In genomic region chr11:64690235-64690634, GRCh38 we compare ENCODE assay signal across 21 cellular contexts. TPM values are rescaled to one million over a fixed set of nuclear protein-coding genes. Genes with fewer than 3 reads are reported as not detected.
"Had no signal": no experiment of that assay in that cellular context is flagged by ENCODE, and none has a peak within 500 bp of the region (broad histone marks: within the 10 kb centered on the region; RNA-seq: fewer than 3 reads in every experiment).

No MANE protein-coding gene starts in this region.

- H3K9me3 Mint-ChIP-seq: memory B cell; natural killer cell treated with Interleukin-12 subunit alpha and Interleukin-12 subunit beta and Interleukin-15 and Interleukin-18, amount 100 ng/mL, for 72 hours had no signal

- H3K9me3 ChIP-seq: colonic mucosa, heart left ventricle, lower lobe of right lung, psoas muscle, suprapubic skin, tibial nerve had no signal

- DNase-seq: cerebellar nuclear complex; colonic mucosa; dermis blood vessel endothelial cell; effector CD4-positive, alpha-beta T cell; foreskin melanocyte; hippocampal formation; kidney glomerular epithelial cell; lower lobe of right lung; midbrain; retina; stimulated activated CD4-positive, alpha-beta T cell treated with anti-CD3 and anti-CD28 coated beads, Interleukin-2, amount 100 ng/mL, for 24 hours; stimulated activated naive CD4-positive, alpha-beta T cell treated with Interleukin-2 at 50 U/mL for 16 hours had no signal

- H3K4me3 Mint-ChIP-seq: memory B cell; natural killer cell treated with Interleukin-12 subunit alpha and Interleukin-12 subunit beta and Interleukin-15 and Interleukin-18, amount 100 ng/mL, for 72 hours had no signal

- H3K4me3 ChIP-seq: colonic mucosa, heart left ventricle, lower lobe of right lung, psoas muscle, suprapubic skin, tibial nerve had no signal

- H3K9ac ChIP-seq: parathyroid adenoma had no signal

- H2AFZ ChIP-seq: parathyroid adenoma had no signal

- H3K27ac ChIP-seq: colonic mucosa, heart left ventricle, lower lobe of right lung, parathyroid adenoma, psoas muscle, suprapubic skin, tibial nerve had no signal

- H3K36me3 ChIP-seq: colonic mucosa, heart left ventricle, lower lobe of right lung, suprapubic skin, tibial nerve had no signal

- H3K27ac Mint-ChIP-seq: memory B cell; natural killer cell treated with Interleukin-12 subunit alpha and Interleukin-12 subunit beta and Interleukin-15 and Interleukin-18, amount 100 ng/mL, for 72 hours had no signal

- H3K4me1 ChIP-seq: colonic mucosa, parathyroid adenoma had no signal

- ATAC-seq: heart left ventricle; left lobe of liver; lower lobe of right lung; natural killer cell treated with Interleukin-12 subunit alpha and Interleukin-12 subunit beta and Interleukin-15 and Interleukin-18, amount 100 ng/mL, for 72 hours; psoas muscle; sciatic nerve had no signal

- H3K36me3 Mint-ChIP-seq: memory B cell; natural killer cell treated with Interleukin-12 subunit alpha and Interleukin-12 subunit beta and Interleukin-15 and Interleukin-18, amount 100 ng/mL, for 72 hours had no signal

RNA-seq across cellular contexts. Expression of gene NRXN2, which starts 32.8 kb away (rescaled TPM):
- total RNA-seq: dermis blood vessel endothelial cell had no signal
